In genomic region chr19:56838930-56839664, GRCh38 we compare ENCODE assay signal across 1 cellular context.
TF ChIP-seq lines count a peak whose summit lies in the region.

No MANE protein-coding gene starts in this region.

TF ChIP-seq in K562, 482 proteins besides CTCF, POLR2A, EP300 and RAD21:
- TF ChIP-seq POLR2B (IDR thresholded peaks at IDR 0.05; ENCODE audit: low read depth, partially characterized antibody) (no peak), ZNF584 (CRISPR knock-in tag; IDR thresholded peaks at IDR 0.05; ENCODE audit: low read depth) (no peak), CHD4 (IDR thresholded peaks at IDR 0.05; ENCODE audit: insufficient read depth, insufficient replicate concordance, low read depth, low read length, poor library complexity, severe bottlenecking) (no peak), YY1 (IDR thresholded peaks at IDR 0.05; ENCODE audit: borderline replicate concordance in 1 of 3, control insufficient read depth in 1 of 3, extremely low read depth in 1 of 3, insufficient read depth in 3 of 3, insufficient read length in 1 of 3, insufficient replicate concordance in 2 of 3, low read depth in 1 of 3, low read length in 2 of 3) (peak in 2 of 3 experiments; percentile 6 to 9), SMARCA5 (IDR thresholded peaks at IDR 0.05) (no peak), SAFB2 (IDR thresholded peaks at IDR 0.05; ENCODE audit: borderline replicate concordance, low read depth, low read length, severe bottlenecking) (no peak), ZNF165 (CRISPR knock-in tag; IDR thresholded peaks at IDR 0.05; ENCODE audit: borderline replicate concordance) (no peak)
